Comparison of ENCODE assay signal across 8 cellular contexts in the genomic region with DNA sequence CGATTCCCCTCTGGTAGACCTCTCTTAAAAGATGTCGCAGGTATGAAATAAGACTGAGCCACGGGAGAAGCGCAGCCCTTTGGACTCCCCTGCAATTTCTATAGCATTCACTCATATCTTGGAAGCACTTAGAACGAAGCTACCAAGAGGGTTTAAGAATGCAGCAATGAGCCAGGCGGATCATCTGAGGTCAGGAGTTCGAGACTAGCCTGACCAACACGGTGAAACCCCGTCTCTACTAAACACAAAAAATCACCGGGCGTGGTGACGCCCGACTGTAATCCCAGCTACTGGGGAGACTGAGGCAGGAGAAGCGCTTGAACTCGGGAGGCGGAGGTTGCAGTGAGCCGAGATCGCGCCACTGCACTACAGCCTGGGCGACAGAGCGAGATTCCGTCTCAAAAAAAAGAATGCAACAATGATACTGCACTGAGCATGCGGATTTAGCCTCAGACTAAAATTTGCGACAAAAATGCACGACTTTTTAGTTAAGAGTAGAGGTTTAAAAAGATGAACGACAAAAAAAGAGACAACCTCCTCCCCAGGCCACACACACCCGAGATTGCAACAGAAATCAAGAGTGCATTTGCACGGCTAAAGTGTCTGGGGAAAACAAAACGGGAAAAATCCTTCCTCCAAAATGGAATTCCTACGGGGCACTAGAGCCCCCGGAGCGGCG. TPM values are rescaled to one million over a fixed set of nuclear protein-coding genes. Genes with fewer than 3 reads are reported as not detected.
DNase-seq lines count a peak whose midpoint lies in the region; ATAC-seq and TF ChIP-seq lines count a peak whose summit lies in the region.

No MANE protein-coding gene starts in this region.

- peak overlapping the region; percentile 64 to 83 for H3K4me3 ChIP-seq in CD4-positive, alpha-beta memory T cell (ENCODE audit: low read length in 2 of 2)
- H3K4me3 ChIP-seq in OCI-LY3 (ENCODE audit: low read length) (peak overlapping the region; percentile 94), lung (peak overlapping the region; percentile 97), upper lobe of right lung (peak overlapping the region; percentile 74)

- peak overlapping the region; percentile 95 to 99 (median 97) for H3K27ac Mint-ChIP-seq in CD4-positive, alpha-beta memory T cell
- H3K27ac Mint-ChIP-seq in chondrocyte (ENCODE audit: unreplicated experiment) = peak overlapping the region; percentile 98

- no peaks in the 10 kb centered on the region for H3K27me3 Mint-ChIP-seq in CD4-positive, alpha-beta memory T cell
- no peaks in the 10 kb centered on the region for H3K27me3 Mint-ChIP-seq in chondrocyte (ENCODE audit: low read depth)

- peaks cover 3% of the 10 kb centered on the region for H3K36me3 ChIP-seq in CD4-positive, alpha-beta memory T cell (ENCODE audit: insufficient read depth, low read length)
- H3K36me3 ChIP-seq in OCI-LY3 (replicated peaks; ENCODE audit: low read depth, low read length) = peaks cover 33% of the 10 kb centered on the region
- H3K36me3 ChIP-seq in lung (ENCODE audit: control insufficient read depth in 2 of 2, insufficient read depth in 2 of 2, low read length in 2 of 2) = peaks cover 0 to 4% of the 10 kb centered on the region in 2 donors
- H3K36me3 ChIP-seq in upper lobe of right lung = peaks cover 18% of the 10 kb centered on the region

- no peaks in the 10 kb centered on the region for H3K9me3 Mint-ChIP-seq in CD4-positive, alpha-beta memory T cell
- no peaks in the 10 kb centered on the region for H3K9me3 Mint-ChIP-seq in chondrocyte (ENCODE audit: low read depth)

- WGBS in lung, 2 donors = 1% methylated on average over 33 of the region's 33 CpGs

- peak overlapping the region; percentile 94 for H3K27ac ChIP-seq in CD4-positive, alpha-beta memory T cell (ENCODE audit: low read depth, low read length)
- H3K27ac ChIP-seq in OCI-LY3 (ENCODE audit: low read length) (peak overlapping the region; percentile 60), lung (ENCODE audit: low read depth in 1 of 2, low read length in 1 of 2) (peak overlapping the region; percentile 77 to 98), upper lobe of right lung (peak overlapping the region; percentile 88)

- CTCF ChIA-PET in CD4-positive, alpha-beta memory T cell (lab: Charles Lee; ENCODE audit: partially characterized antibody) = interaction anchor here (0.9 to 3.4 kb wide), 5 partner anchors 8 to 288 kb away, joined by 3 to 13 read pairs (median 5); a partner anchor contains a TSS

- peaks cover 9 to 54% of the 10 kb centered on the region in 2 donors for H3K36me3 Mint-ChIP-seq in CD4-positive, alpha-beta memory T cell
- peaks cover 7% of the 10 kb centered on the region for H3K36me3 Mint-ChIP-seq in chondrocyte (ENCODE audit: low read depth)

- H3K9me3 ChIP-seq in CD4-positive, alpha-beta memory T cell (ENCODE audit: control insufficient read depth in 1 of 2, low read length in 2 of 2) = no peaks in the 10 kb centered on the region
- H3K9me3 ChIP-seq in OCI-LY3 (ENCODE audit: insufficient read depth, low read length) (no peaks in the 10 kb centered on the region), lung (ENCODE audit: control insufficient read depth in 2 of 2, insufficient read depth in 1 of 2, low read length in 1 of 2) (no peaks in the 10 kb centered on the region), upper lobe of right lung (no peaks in the 10 kb centered on the region)

- H3K4me3 Mint-ChIP-seq in CD4-positive, alpha-beta memory T cell = peak overlapping the region; percentile 89 to 98 (median 97)
- H3K4me3 Mint-ChIP-seq in chondrocyte (ENCODE audit: unreplicated experiment) = peak overlapping the region; percentile 98

- H3K4me1 ChIP-seq in CD4-positive, alpha-beta memory T cell (ENCODE audit: insufficient read depth, low read length) = peaks cover 48% of the 10 kb centered on the region
- peaks cover 18% of the 10 kb centered on the region for H3K4me1 ChIP-seq in OCI-LY3 (ENCODE audit: low read length)
- H3K4me1 ChIP-seq in lung (ENCODE audit: control insufficient read depth in 2 of 2, insufficient read depth in 2 of 2, low read length in 2 of 2) = peaks cover 3 to 14% of the 10 kb centered on the region in 2 donors
- H3K4me1 ChIP-seq in upper lobe of right lung = peaks cover 17% of the 10 kb centered on the region

- H2AFZ ChIP-seq in OCI-LY3 (ENCODE audit: low read depth, low read length) = peak overlapping the region; percentile 19; the same call in 1 of the 2 replicates

- no peak for TF ChIP-seq CTCF in OCI-LY3 (IDR thresholded peaks at IDR 0.05; ENCODE audit: low read depth, low read length)
- no peak for TF ChIP-seq CTCF in chondrocyte (IDR thresholded peaks at IDR 0.05)
- no peak for TF ChIP-seq CTCF in lung (IDR thresholded peaks at IDR 0.05; ENCODE audit: control extremely low read depth, extremely low read depth)
- TF ChIP-seq CTCF in upper lobe of right lung (IDR thresholded peaks at IDR 0.05) = no peak

- peaks cover 63% of the 10 kb centered on the region for H3K79me2 ChIP-seq in OCI-LY3 (ENCODE audit: low read length)

- POLR2A ChIA-PET in CD4-positive, alpha-beta memory T cell (lab: Charles Lee; ENCODE audit: partially characterized antibody) = interaction anchor here (0.5 to 3.2 kb wide), 18 partner anchors 9 to 755 kb away, joined by 3 to 42 read pairs (median 4); a partner anchor contains a TSS

- intact Hi-C loops in CD4-positive, alpha-beta memory T cell (cut with micrococcal nuclease) = loop anchor here (1.0 to 5.0 kb wide), 3 partner anchors 33 to 374 kb away; a partner anchor contains a TSS
- intact Hi-C loops in upper lobe of right lung (cut with DNase I) = no loop called here

- ATAC-seq in lung (ENCODE audit: insufficient read depth, low FRiP score) = no peak
- no peak for ATAC-seq in upper lobe of right lung
- no peak for ATAC-seq in HG03457 (IDR thresholded peaks at IDR 0.05; ENCODE audit: unreplicated experiment)

- peak overlapping the region; percentile 85 for H3K9ac ChIP-seq in OCI-LY3 (ENCODE audit: low read length)

- peak in 1 of 5 donors; percentile 39 for DNase-seq in CD4-positive, alpha-beta memory T cell
- DNase-seq in chondrocyte (ENCODE audit: low spot score) = no peak
- no peak for DNase-seq in lung (ENCODE audit: low spot score)
- DNase-seq in upper lobe of right lung = no peak
- DNase-seq in NCI-H2107 treated with DMSO at 0.1 percent for 48 hours (lab: John Stamatoyannopoulos, UW; ENCODE audit: unreplicated experiment) = no peak
- no peak for DNase-seq in NCI-H446 treated with DMSO at 0.1 percent for 48 hours (lab: John Stamatoyannopoulos, UW)

- H4K20me1 ChIP-seq in OCI-LY3 (ENCODE audit: insufficient read depth, low read length) = peaks cover 46% of the 10 kb centered on the region

- H3K27me3 ChIP-seq in CD4-positive, alpha-beta memory T cell (ENCODE audit: insufficient read depth, low read length) = no peaks in the 10 kb centered on the region
- H3K27me3 ChIP-seq in OCI-LY3 (ENCODE audit: low read depth, low read length) (no peaks in the 10 kb centered on the region), lung (ENCODE audit: control insufficient read depth, insufficient read depth) (no peaks in the 10 kb centered on the region), upper lobe of right lung (no peaks in the 10 kb centered on the region)

- peaks cover 23 to 59% (median 38%) of the 10 kb centered on the region in 4 donors for H3K4me1 Mint-ChIP-seq in CD4-positive, alpha-beta memory T cell
- H3K4me1 Mint-ChIP-seq in chondrocyte (ENCODE audit: low read depth) = peaks cover 38% of the 10 kb centered on the region

- H3K4me2 ChIP-seq in OCI-LY3 (ENCODE audit: low read length) = peak overlapping the region; percentile 89

RNA-seq across cellular contexts. Expression of a gene that starts 0.7 kb away (rescaled TPM):
- 100 to 1,000 TPM; 102 to 108 TPM for total RNA-seq in CD4-positive, alpha-beta memory T cell
- polyA plus RNA-seq in CD4-positive, alpha-beta memory T cell = 10 to 100 TPM; 64.4 to 70.6 TPM
- total RNA-seq in chondrocyte (66.3 to 89.1 TPM (median 80.7 TPM) in 3 replicates), lung (100 to 1,000 TPM in 1 of 2 donors, 10 to 100 TPM in 1; 88.7 to 115 TPM), upper lobe of right lung (87.4 TPM)
- polyA plus RNA-seq in lung = 10 to 100 TPM; 60.6 to 70.5 TPM

RNA-seq across cellular contexts. Expression of a gene that starts 33.1 kb away (rescaled TPM):
- total RNA-seq in CD4-positive, alpha-beta memory T cell = 100 to 1,000 TPM; 120 TPM
- polyA plus RNA-seq in CD4-positive, alpha-beta memory T cell = 10 to 100 TPM; 55.2 to 79.8 TPM
- total RNA-seq in chondrocyte (67.6 to 83.8 TPM (median 72.9 TPM) in 3 replicates), lung (10 to 100 TPM; 31.7 to 56.9 TPM), upper lobe of right lung (60.5 TPM)
- 100 to 1,000 TPM in 1 of 2 donors, 10 to 100 TPM in 1; 45.6 to 129 TPM for polyA plus RNA-seq in lung
